8 cellular contexts compared by ENCODE assay signal in genomic region chr16:77723108-77723514, GRCh38. TPM values are rescaled to one million over a fixed set of nuclear protein-coding genes. Genes with fewer than 3 reads are reported as not detected.
DNase-seq lines count a peak whose midpoint lies in the region; ATAC-seq and TF ChIP-seq lines count a peak whose summit lies in the region.

No MANE protein-coding gene starts in this region.

- no peak overlapping the region for H2BK120ac ChIP-seq in trophoblast cell (ENCODE audit: insufficient read depth, low read length, poor library complexity)

- no CpG with 5 or more reads among the region's 5 CpGs for WGBS in trophoblast cell (ENCODE audit: extremely low coverage, insufficient coverage, insufficient read length)

- H3K4me3 ChIP-seq in cardiac muscle cell (peak overlapping the region; percentile 41), trophoblast cell (ENCODE audit: low read depth, low read length) (peak overlapping the region; percentile 79)

- H4K91ac ChIP-seq in trophoblast cell (ENCODE audit: low read depth, low read length): no peak overlapping the region

- no peak overlapping the region for H2BK5ac ChIP-seq in trophoblast cell (ENCODE audit: low read depth, low read length, poor library complexity)

- no peak overlapping the region for H3K18ac ChIP-seq in trophoblast cell (ENCODE audit: low read length)

- H3K14ac ChIP-seq in trophoblast cell (ENCODE audit: low read length): no peak overlapping the region

- no peak overlapping the region for H3K4ac ChIP-seq in trophoblast cell (ENCODE audit: low read depth, low read length)

- H4K12ac ChIP-seq in trophoblast cell (ENCODE audit: low read depth, low read length): no peak overlapping the region

- peaks cover 6% of the 10 kb centered on the region for H3K4me1 ChIP-seq in cardiac muscle cell (ENCODE audit: low read depth)
- peaks cover 0 to 5% of the 10 kb centered on the region in 2 experiments for H3K4me1 ChIP-seq in trophoblast cell (ENCODE audit: control insufficient read depth in 1 of 2, insufficient read depth in 2 of 2, low read length in 2 of 2)

- H3K9me3 ChIP-seq in cardiac muscle cell (ENCODE audit: low read depth) (no peaks in the 10 kb centered on the region), trophoblast cell (ENCODE audit: insufficient read depth, low read depth, low read length) (no peaks in the 10 kb centered on the region)

- CTCF ChIA-PET in activated CD8-positive, alpha-beta T cell treated with anti-CD3 and anti-CD28 coated beads, Interleukin-2, amount 10 ng/mL, durations not matched to agents 7 days and 5 days (lab: Charles Lee): no interaction called here

- POLR2A ChIA-PET in activated CD8-positive, alpha-beta T cell treated with anti-CD3 and anti-CD28 coated beads, Interleukin-2, amount 10 ng/mL, durations not matched to agents 7 days and 5 days (lab: Charles Lee): no interaction called here

- H3K79me2 ChIP-seq in trophoblast cell (ENCODE audit: control insufficient read depth, insufficient read depth, low read length, poor library complexity): peaks cover 4% of the 10 kb centered on the region

- peak overlapping the region; percentile 95 for H3K4me2 ChIP-seq in trophoblast cell (ENCODE audit: low read length)

- no peak for TF ChIP-seq CTCF in cardiac muscle cell (IDR thresholded peaks at IDR 0.05; ENCODE audit: low read depth, low read length)

- H3K27ac Mint-ChIP-seq in activated CD8-positive, alpha-beta T cell treated with anti-CD3 and anti-CD28 coated beads, Interleukin-2, amount 10 ng/mL, durations not matched to agents 7 days and 5 days: peak overlapping the region; percentile 78

- H3K36me3 Mint-ChIP-seq in activated CD8-positive, alpha-beta T cell treated with anti-CD3 and anti-CD28 coated beads, Interleukin-2, amount 10 ng/mL, durations not matched to agents 7 days and 5 days (ENCODE audit: low read depth): no peaks in the 10 kb centered on the region

- peak overlapping the region; percentile 63 for H4K8ac ChIP-seq in trophoblast cell (ENCODE audit: low read depth, low read length)

- H3K9ac ChIP-seq in trophoblast cell (ENCODE audit: low read length): peak overlapping the region; percentile 86

- no peak overlapping the region for H2AK5ac ChIP-seq in trophoblast cell (ENCODE audit: low read length)

- H2BK12ac ChIP-seq in trophoblast cell (ENCODE audit: low read length): no peak overlapping the region

- H3K27me3 Mint-ChIP-seq in activated CD8-positive, alpha-beta T cell treated with anti-CD3 and anti-CD28 coated beads, Interleukin-2, amount 10 ng/mL, durations not matched to agents 7 days and 5 days (ENCODE audit: low read depth): no peaks in the 10 kb centered on the region

- DNase-seq in COLO668 (lab: John Stamatoyannopoulos, UW; ENCODE audit: unreplicated experiment) (peak; percentile 25), HuH-7 (ENCODE audit: low spot score) (peak; percentile 26), cardiac muscle cell (ENCODE audit: low read depth in 1 of 2, low spot score in 1 of 2) (peak; percentile 2 to 66), trophoblast cell (peak; percentile 2 to 41), DMS153 treated with DMSO at 0.1 percent for 48 hours (lab: John Stamatoyannopoulos, UW; ENCODE audit: unreplicated experiment) (no peak), NCI-H446 treated with DMSO at 0.1 percent for 48 hours (lab: John Stamatoyannopoulos, UW) (no peak)
- DNase-seq in activated CD8-positive, alpha-beta T cell treated with anti-CD3 and anti-CD28 coated beads, Interleukin-2, amount 10 ng/mL, durations not matched to agents 7 days and 5 days: peak; percentile 35

- peak overlapping the region; percentile 71 for H2AFZ ChIP-seq in trophoblast cell (ENCODE audit: insufficient read depth, low read length, poor library complexity)

- H3K4me1 Mint-ChIP-seq in activated CD8-positive, alpha-beta T cell treated with anti-CD3 and anti-CD28 coated beads, Interleukin-2, amount 10 ng/mL, durations not matched to agents 7 days and 5 days (ENCODE audit: low read depth): peaks cover 17% of the 10 kb centered on the region

- H3K9me3 Mint-ChIP-seq in activated CD8-positive, alpha-beta T cell treated with anti-CD3 and anti-CD28 coated beads, Interleukin-2, amount 10 ng/mL, durations not matched to agents 7 days and 5 days (ENCODE audit: insufficient read depth): no peaks in the 10 kb centered on the region

- H3K4me3 Mint-ChIP-seq in activated CD8-positive, alpha-beta T cell treated with anti-CD3 and anti-CD28 coated beads, Interleukin-2, amount 10 ng/mL, durations not matched to agents 7 days and 5 days: peak overlapping the region; percentile 82

- no peaks in the 10 kb centered on the region for H3K27me3 ChIP-seq in cardiac muscle cell
- no peaks in the 10 kb centered on the region for H3K27me3 ChIP-seq in trophoblast cell (ENCODE audit: insufficient read depth, low read length)

- H3K79me1 ChIP-seq in trophoblast cell (ENCODE audit: low read length): peaks cover 8% of the 10 kb centered on the region

- peak; percentile 5 for ATAC-seq in GM21381 (IDR thresholded peaks at IDR 0.05; ENCODE audit: unreplicated experiment)
- no peak for ATAC-seq in activated CD8-positive, alpha-beta T cell treated with anti-CD3 and anti-CD28 coated beads, Interleukin-2, amount 10 ng/mL, durations not matched to agents 7 days and 5 days

- H3K27ac ChIP-seq in cardiac muscle cell: peak overlapping the region; percentile 83
- no peak overlapping the region for H3K27ac ChIP-seq in trophoblast cell (ENCODE audit: low read depth, low read length)

- H3K36me3 ChIP-seq in cardiac muscle cell (no peaks in the 10 kb centered on the region), trophoblast cell (ENCODE audit: control insufficient read depth in 1 of 2, insufficient read depth in 2 of 2, low read length in 2 of 2) (no peaks in the 10 kb centered on the region)

- H3K23ac ChIP-seq in trophoblast cell (ENCODE audit: low read length): no peak overlapping the region

RNA-seq across cellular contexts. Expression of gene NUDT7, which starts 0.8 kb away (rescaled TPM):
- 1 to 10 TPM; 2.5 to 3.0 TPM for total RNA-seq in activated CD8-positive, alpha-beta T cell treated with anti-CD3 and anti-CD28 coated beads, Interleukin-2, amount 10 ng/mL, durations not matched to agents 7 days and 5 days
- total RNA-seq in cardiac muscle cell: 11.8 and 12.2 TPM in 2 replicates
- 21.9 and 42.6 TPM in 2 replicates for polyA plus RNA-seq in cardiac muscle cell
- 4.1 TPM in 2 replicates for polyA plus RNA-seq in trophoblast cell (2013)

Comparison
In these comparisons a context has a peak if more than half of its experiments do, and no peak if none do; other contexts are left out.
1. DNase-seq: peak in COLO668 (single experiment), HuH-7 (single experiment), activated CD8-positive, alpha-beta T cell treated with anti-CD3 and anti-CD28 coated beads, Interleukin-2, amount 10 ng/mL, durations not matched to agents 7 days and 5 days (single experiment), cardiac muscle cell (2 of 2) and trophoblast cell (2 of 2); none in DMS153 treated with DMSO at 0.1 percent for 48 hours (single experiment) and NCI-H446 treated with DMSO at 0.1 percent for 48 hours (single experiment).